17 cellular contexts compared by ENCODE assay signal in the genomic region with DNA sequence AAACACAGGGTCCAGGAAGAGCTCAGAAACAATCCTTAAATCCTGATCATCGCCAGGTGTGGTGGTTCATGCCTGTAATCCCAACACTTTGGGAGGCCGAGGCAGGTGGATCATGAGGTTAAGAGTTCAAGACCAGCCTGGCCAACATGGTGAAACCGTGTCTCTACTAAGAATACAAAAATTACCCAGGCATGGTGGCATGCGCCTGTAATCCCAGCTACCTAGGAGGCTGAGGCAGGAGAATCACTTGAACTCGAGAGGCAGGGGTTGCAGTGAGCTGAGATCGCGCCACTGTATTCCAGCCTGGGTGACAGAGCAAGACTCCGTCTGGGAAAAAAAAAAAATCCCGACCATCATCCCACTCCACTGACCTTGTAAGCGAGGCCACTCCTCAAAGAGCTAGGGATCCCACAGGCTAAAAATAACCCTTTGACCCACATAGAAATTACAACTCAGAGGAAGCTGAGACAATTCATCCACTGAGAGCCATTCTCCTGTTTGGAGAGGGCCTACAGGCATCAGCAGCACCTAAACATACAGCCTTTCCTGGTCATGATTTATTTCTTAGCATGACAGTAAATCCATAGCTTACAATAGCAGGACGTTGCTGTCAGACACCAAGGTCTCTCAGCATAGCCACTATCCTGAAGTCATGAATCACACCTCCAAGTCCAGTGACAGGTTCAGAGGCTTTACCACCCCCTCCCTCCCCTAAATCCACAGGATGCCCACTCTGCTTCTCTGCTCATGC.
DNase-seq lines count a peak whose midpoint lies in the region; ATAC-seq, FAIRE-seq and TF ChIP-seq lines count a peak whose summit lies in the region.
"Had no signal": no experiment of that assay in that cellular context is flagged by ENCODE, and none has a peak within 500 bp of the region (broad histone marks: within the 10 kb centered on the region; RNA-seq: fewer than 3 reads in every experiment).

No MANE protein-coding gene starts in this region.

- H3K36me3 ChIP-seq in GM23338 (ENCODE audit: insufficient read depth): no peaks in the 10 kb centered on the region
- H3K36me3 ChIP-seq in rectal smooth muscle tissue (ENCODE audit: control insufficient read depth, insufficient read depth, low read length): no peaks in the 10 kb centered on the region
- no peaks in the 10 kb centered on the region for H3K36me3 ChIP-seq in small intestine (ENCODE audit: control insufficient read depth in 2 of 2, insufficient read depth in 2 of 2, low read length in 2 of 2)
- H3K36me3 ChIP-seq: left lung, SJCRH30 had no signal

- no peaks in the 10 kb centered on the region for H3K79me2 ChIP-seq in GM23338 (replicated peaks; ENCODE audit: insufficient read depth)

- no peak overlapping the region for H3K4me3 Mint-ChIP-seq in GM23338
- H3K4me3 Mint-ChIP-seq: IgD-negative memory B cell had no signal

- intact Hi-C loops in right cardiac atrium (cut with DNase I): no loop called here

- H3K27me3 ChIP-seq in GM23338 (ENCODE audit: insufficient read depth): no peaks in the 10 kb centered on the region
- no peaks in the 10 kb centered on the region for H3K27me3 ChIP-seq in right cardiac atrium (ENCODE audit: control insufficient read depth, insufficient read depth)
- no peaks in the 10 kb centered on the region for H3K27me3 ChIP-seq in rectal smooth muscle tissue (ENCODE audit: control insufficient read depth, insufficient read depth, low read length)
- no peaks in the 10 kb centered on the region for H3K27me3 ChIP-seq in small intestine (ENCODE audit: control insufficient read depth in 2 of 2, insufficient read depth in 2 of 2, low read length in 2 of 2)
- H3K27me3 ChIP-seq: left lung, SJCRH30 had no signal

- peaks cover 16% of the 10 kb centered on the region; the same call in 2 of the 3 replicates for H3K4me1 Mint-ChIP-seq in GM23338

- no peak overlapping the region for H2AFZ ChIP-seq in GM23338

- ATAC-seq in GM23338 (no peak), right cardiac atrium (peak; percentile 22 to 38)

- peak overlapping the region; percentile 87; the same call in 1 of the 2 replicates for H3K27ac Mint-ChIP-seq in GM23338
- H3K27ac Mint-ChIP-seq: IgD-negative memory B cell had no signal

- H4K20me1 ChIP-seq in GM23338 (replicated peaks; ENCODE audit: insufficient read depth): no peaks in the 10 kb centered on the region

- no peak overlapping the region for H3K4me2 ChIP-seq in GM23338

- peaks cover 5% of the 10 kb centered on the region; the same call in 1 of the 2 replicates for H3K4me1 ChIP-seq in GM23338 (ENCODE audit: insufficient read depth)
- H3K4me1 ChIP-seq in right cardiac atrium (ENCODE audit: control insufficient read depth, insufficient read depth, low read length): peaks cover 7% of the 10 kb centered on the region
- H3K4me1 ChIP-seq in rectal smooth muscle tissue (ENCODE audit: control insufficient read depth, insufficient read depth, low read length): peaks cover 22% of the 10 kb centered on the region
- H3K4me1 ChIP-seq in small intestine (ENCODE audit: control insufficient read depth in 2 of 2, insufficient read depth in 1 of 2, low read depth in 1 of 2, low read length in 1 of 2): peaks cover 0 to 4% of the 10 kb centered on the region in 2 donors
- H3K4me1 ChIP-seq: SJCRH30 had no signal

- DNase-seq in GM23338 (ENCODE audit: low spot score) (no peak), SHP77 treated with DMSO at 0.1 percent for 48 hours (lab: John Stamatoyannopoulos, UW) (peak; percentile 76), right cardiac atrium (no peak), GM19239 (ENCODE audit: insufficient read length, low spot score) (no peak), small intestine (no peak), NCI-H446 (lab: John Stamatoyannopoulos, UW) (no peak), NOMO-1 treated with dmso at 0.1 percent for 144 hours (lab: John Stamatoyannopoulos, UW; ENCODE audit: unreplicated experiment) (no peak)
- DNase-seq: activated naive CD4-positive, alpha-beta T cell treated with Interleukin-2 at 50 U/mL for 16 hours; DMS79 treated with DMSO at 0.1 percent for 48 hours; left lung; NCI-H1092; NCI-H774; occipital lobe; SJCRH30; stimulated activated CD4-positive, alpha-beta T cell treated with anti-CD3 and anti-CD28 coated beads, Interleukin-15, amount 100 ng/mL, for 24 hours had no signal

- H3K4me3 ChIP-seq in GM23338: no peak overlapping the region
- no peak overlapping the region for H3K4me3 ChIP-seq in right cardiac atrium (ENCODE audit: low read length)
- H3K4me3 ChIP-seq in rectal smooth muscle tissue (ENCODE audit: low read length): peak overlapping the region; percentile 15
- no peak overlapping the region for H3K4me3 ChIP-seq in small intestine (ENCODE audit: low read depth in 1 of 2, low read length in 2 of 2)
- H3K4me3 ChIP-seq: left lung, SJCRH30 had no signal

- H3K9me2 ChIP-seq in GM23338 (ENCODE audit: insufficient read depth): no peaks in the 10 kb centered on the region; the same call in 1 of the 2 replicates

- 77% methylated on average over 11 of the region's 11 CpGs for WGBS in right cardiac atrium
- 79 to 80% (median 79%) methylated on average over 11 of the region's 11 CpGs for WGBS in small intestine, 3 donors

- FAIRE-seq in GM19239 (lab: Jason Lieb, UNC): no peak
- FAIRE-seq in small intestine (lab: Jason Lieb, UNC): no peak

- H3K27ac ChIP-seq in GM23338 (ENCODE audit: low read depth) (no peak overlapping the region), right cardiac atrium (ENCODE audit: low read length) (peak overlapping the region; percentile 39), rectal smooth muscle tissue (ENCODE audit: low read depth, low read length) (no peak overlapping the region), small intestine (ENCODE audit: low read depth in 1 of 2, low read length in 1 of 2) (peak overlapping the region in 1 of 2 donors; percentile 45)
- H3K27ac ChIP-seq: SJCRH30 had no signal

- no peaks in the 10 kb centered on the region for H3K27me3 Mint-ChIP-seq in GM23338 (ENCODE audit: insufficient read depth, low read depth, poor library complexity)
- H3K27me3 Mint-ChIP-seq: IgD-negative memory B cell had no signal

- no peaks in the 10 kb centered on the region for H3K36me3 Mint-ChIP-seq in GM23338 (ENCODE audit: low read depth)
- H3K36me3 Mint-ChIP-seq: IgD-negative memory B cell had no signal

- H3K9me3 Mint-ChIP-seq in GM23338: no peaks in the 10 kb centered on the region
- H3K9me3 Mint-ChIP-seq: IgD-negative memory B cell had no signal

- no peak for TF ChIP-seq CTCF in GM23338 (conservative IDR thresholded peaks at IDR 0.05; ENCODE audit: low read depth in 2 of 2)

- no peaks in the 10 kb centered on the region for H3F3A ChIP-seq in GM23338 (replicated peaks; ENCODE audit: low read depth)

- H3K9ac ChIP-seq in rectal smooth muscle tissue (ENCODE audit: low read length): no peak overlapping the region

- H3K9me3 ChIP-seq in right cardiac atrium (ENCODE audit: control insufficient read depth, low read length): no peaks in the 10 kb centered on the region
- no peaks in the 10 kb centered on the region for H3K9me3 ChIP-seq in small intestine (ENCODE audit: control insufficient read depth, low read depth)
- H3K9me3 ChIP-seq: left lung, SJCRH30 had no signal

TF ChIP-seq in GM23338, 12 proteins besides CTCF, POLR2A, EP300 and RAD21 (continues in another document):
- TF ChIP-seq, protein P1, sequence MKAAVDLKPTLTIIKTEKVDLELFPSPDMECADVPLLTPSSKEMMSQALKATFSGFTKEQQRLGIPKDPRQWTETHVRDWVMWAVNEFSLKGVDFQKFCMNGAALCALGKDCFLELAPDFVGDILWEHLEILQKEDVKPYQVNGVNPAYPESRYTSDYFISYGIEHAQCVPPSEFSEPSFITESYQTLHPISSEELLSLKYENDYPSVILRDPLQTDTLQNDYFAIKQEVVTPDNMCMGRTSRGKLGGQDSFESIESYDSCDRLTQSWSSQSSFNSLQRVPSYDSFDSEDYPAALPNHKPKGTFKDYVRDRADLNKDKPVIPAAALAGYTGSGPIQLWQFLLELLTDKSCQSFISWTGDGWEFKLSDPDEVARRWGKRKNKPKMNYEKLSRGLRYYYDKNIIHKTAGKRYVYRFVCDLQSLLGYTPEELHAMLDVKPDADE (IDR thresholded peaks at IDR 0.05): no peak
- no peak for TF ChIP-seq STAT1 (IDR thresholded peaks at IDR 0.05; ENCODE audit: unreplicated experiment)
- no peak for TF ChIP-seq POLR2AphosphoS5 (IDR thresholded peaks at IDR 0.05; ENCODE audit: low read depth)
- no peak for TF ChIP-seq NANOG (IDR thresholded peaks at IDR 0.05; ENCODE audit: borderline replicate concordance)
- TF ChIP-seq, protein P2, sequence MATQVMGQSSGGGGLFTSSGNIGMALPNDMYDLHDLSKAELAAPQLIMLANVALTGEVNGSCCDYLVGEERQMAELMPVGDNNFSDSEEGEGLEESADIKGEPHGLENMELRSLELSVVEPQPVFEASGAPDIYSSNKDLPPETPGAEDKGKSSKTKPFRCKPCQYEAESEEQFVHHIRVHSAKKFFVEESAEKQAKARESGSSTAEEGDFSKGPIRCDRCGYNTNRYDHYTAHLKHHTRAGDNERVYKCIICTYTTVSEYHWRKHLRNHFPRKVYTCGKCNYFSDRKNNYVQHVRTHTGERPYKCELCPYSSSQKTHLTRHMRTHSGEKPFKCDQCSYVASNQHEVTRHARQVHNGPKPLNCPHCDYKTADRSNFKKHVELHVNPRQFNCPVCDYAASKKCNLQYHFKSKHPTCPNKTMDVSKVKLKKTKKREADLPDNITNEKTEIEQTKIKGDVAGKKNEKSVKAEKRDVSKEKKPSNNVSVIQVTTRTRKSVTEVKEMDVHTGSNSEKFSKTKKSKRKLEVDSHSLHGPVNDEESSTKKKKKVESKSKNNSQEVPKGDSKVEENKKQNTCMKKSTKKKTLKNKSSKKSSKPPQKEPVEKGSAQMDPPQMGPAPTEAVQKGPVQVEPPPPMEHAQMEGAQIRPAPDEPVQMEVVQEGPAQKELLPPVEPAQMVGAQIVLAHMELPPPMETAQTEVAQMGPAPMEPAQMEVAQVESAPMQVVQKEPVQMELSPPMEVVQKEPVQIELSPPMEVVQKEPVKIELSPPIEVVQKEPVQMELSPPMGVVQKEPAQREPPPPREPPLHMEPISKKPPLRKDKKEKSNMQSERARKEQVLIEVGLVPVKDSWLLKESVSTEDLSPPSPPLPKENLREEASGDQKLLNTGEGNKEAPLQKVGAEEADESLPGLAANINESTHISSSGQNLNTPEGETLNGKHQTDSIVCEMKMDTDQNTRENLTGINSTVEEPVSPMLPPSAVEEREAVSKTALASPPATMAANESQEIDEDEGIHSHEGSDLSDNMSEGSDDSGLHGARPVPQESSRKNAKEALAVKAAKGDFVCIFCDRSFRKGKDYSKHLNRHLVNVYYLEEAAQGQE (IDR thresholded peaks at IDR 0.05; ENCODE audit: unreplicated experiment): no peak
- TF ChIP-seq EZH2 (IDR thresholded peaks at IDR 0.05; ENCODE audit: low read depth, unreplicated experiment): no peak
- TF ChIP-seq CREB1 (CRISPR knock-in tag; IDR thresholded peaks at IDR 0.05; ENCODE audit: low read depth): no peak
- no peak for TF ChIP-seq EZH2phosphoT487 (IDR thresholded peaks at IDR 0.05; ENCODE audit: unreplicated experiment)
- no peak for TF ChIP-seq ZNF331 (CRISPR knock-in tag; IDR thresholded peaks at IDR 0.05; ENCODE audit: low read depth)
- no peak for TF ChIP-seq JUNB (IDR thresholded peaks at IDR 0.05; ENCODE audit: unreplicated experiment)
